In genomic region chr1:3323021-3323790, GRCh38 we compare ENCODE assay signal across 14 cellular contexts.
A peak's percentile ranks its signal among the peaks of the same experiment; 100 is the strongest.
DNase-seq lines count a peak whose midpoint lies in the region; ATAC-seq and TF ChIP-seq lines count a peak whose summit lies in the region.
"Had no signal": no experiment of that assay in that cellular context is flagged by ENCODE, and none has a peak within 500 bp of the region (broad histone marks: within the 10 kb centered on the region; RNA-seq: fewer than 3 reads in every experiment).

No MANE protein-coding gene starts in this region.

- in situ Hi-C loops in brain microvascular endothelial cell (cut with HindIII; ENCODE audit: low pct_ligation_motif_present, low sequenced_read_pairs) = no loop called here

- no peaks in the 10 kb centered on the region for H3K36me3 Mint-ChIP-seq in brain
- H3K36me3 Mint-ChIP-seq: activated naive CD8-positive, alpha-beta T cell had no signal

- ATAC-seq in Right ventricle myocardium superior (ENCODE audit: poor library complexity) (peak; percentile 75), mucosa of descending colon (peak; percentile 66)

- DNase-seq in Right ventricle myocardium superior (peak; percentile 75), cardiac septum (ENCODE audit: low spot score) (no peak), mucosa of descending colon (peak; percentile 68 to 78 (median 75)), brain microvascular endothelial cell (no peak), NCI-H510A treated with DMSO at 0.1 percent for 48 hours (lab: John Stamatoyannopoulos, UW) (no peak), Karpas-422 (no peak), hepatic stellate cell (ENCODE audit: low spot score) (no peak)
- DNase-seq: activated CD8-positive, alpha-beta memory T cell treated with anti-CD3 and anti-CD28 coated beads, Interleukin-2, amount 50 U/mL, for 48 hours; erythroblast; mammary epithelial cell; stimulated activated CD4-positive, alpha-beta T cell treated with anti-CD3 and anti-CD28 coated beads, Interleukin-15, amount 100 ng/mL, for 24 hours; tibial artery had no signal

- no peak overlapping the region for H3K27ac ChIP-seq in brain microvascular endothelial cell
- no peak overlapping the region for H3K27ac ChIP-seq in Karpas-422 (ENCODE audit: low read length)
- H3K27ac ChIP-seq: tibial artery had no signal

- H3K9me3 Mint-ChIP-seq in brain = peaks cover 0 to 4% (median 0%) of the 10 kb centered on the region in 5 experiments

- H2AFZ ChIP-seq in Karpas-422 (ENCODE audit: low read length) = no peak overlapping the region

- H3K27ac Mint-ChIP-seq in brain = peak overlapping the region in 3 of 5 experiments; percentile 55 to 84 (median 75)
- H3K27ac Mint-ChIP-seq: activated naive CD8-positive, alpha-beta T cell had no signal

- H3K27me3 ChIP-seq in brain microvascular endothelial cell (replicated peaks) (no peaks in the 10 kb centered on the region), Karpas-422 (ENCODE audit: low read length) (no peaks in the 10 kb centered on the region)
- H3K27me3 ChIP-seq: tibial artery had no signal

- no peaks in the 10 kb centered on the region for H3K9me3 ChIP-seq in mucosa of descending colon
- H3K9me3 ChIP-seq in Karpas-422 (ENCODE audit: low read length) = no peaks in the 10 kb centered on the region
- H3K9me3 ChIP-seq: tibial artery had no signal

- H3K36me3 ChIP-seq in mucosa of descending colon (ENCODE audit: low read depth) = no peaks in the 10 kb centered on the region
- H3K36me3 ChIP-seq in brain microvascular endothelial cell (replicated peaks) = no peaks in the 10 kb centered on the region
- no peaks in the 10 kb centered on the region for H3K36me3 ChIP-seq in Karpas-422 (ENCODE audit: insufficient read depth, low read length)
- H3K36me3 ChIP-seq: tibial artery had no signal

- peaks cover 21% of the 10 kb centered on the region for H3K4me1 Mint-ChIP-seq in brain

- no peak overlapping the region for H3K9ac ChIP-seq in Karpas-422 (ENCODE audit: low read length)

- H3K4me3 ChIP-seq in mucosa of descending colon = no peak overlapping the region
- no peak overlapping the region for H3K4me3 ChIP-seq in brain microvascular endothelial cell (ENCODE audit: low read depth, low read length)
- H3K4me3 ChIP-seq in Karpas-422 (ENCODE audit: low read length) = no peak overlapping the region
- H3K4me3 ChIP-seq: tibial artery had no signal

- no peaks in the 10 kb centered on the region for H3K9me2 ChIP-seq in Karpas-422 (replicated peaks; ENCODE audit: insufficient read depth, low read length)

- no peaks in the 10 kb centered on the region for H4K20me1 ChIP-seq in Karpas-422 (ENCODE audit: insufficient read depth, low read depth, low read length)

- no peak overlapping the region for H3K4me2 ChIP-seq in Karpas-422 (ENCODE audit: low read depth, low read length, poor library complexity, severe bottlenecking)

- H3K79me2 ChIP-seq in Karpas-422 (ENCODE audit: low read length) = no peaks in the 10 kb centered on the region

- no peaks in the 10 kb centered on the region for H3K27me3 Mint-ChIP-seq in brain

- H3K4me3 Mint-ChIP-seq in brain = peak overlapping the region in 3 of 5 experiments; percentile 22 to 52 (median 38)
- H3K4me3 Mint-ChIP-seq: activated naive CD8-positive, alpha-beta T cell had no signal

- TF ChIP-seq CTCF in brain (conservative IDR thresholded peaks at IDR 0.05) (no peak), mucosa of descending colon (IDR thresholded peaks at IDR 0.05) (no peak), brain microvascular endothelial cell (IDR thresholded peaks at IDR 0.05; ENCODE audit: low read depth, low read length, missing control alignments) (no peak)

- H3K4me1 ChIP-seq in mucosa of descending colon (ENCODE audit: low read depth) (peaks cover 11% of the 10 kb centered on the region), Karpas-422 (ENCODE audit: low read length) (no peaks in the 10 kb centered on the region)

- intact Hi-C loops in Right ventricle myocardium superior (cut with DNase I) = no loop called here
- intact Hi-C loops in cardiac septum (cut with DNase I) = no loop called here
- intact Hi-C loops in mucosa of descending colon (cut with DNase I, micrococcal nuclease) = no loop called here

Comparison
In these comparisons a context has a peak if more than half of its experiments do, and no peak if none do; other contexts are left out.
1. DNase-seq: peak in Right ventricle myocardium superior (single experiment) and mucosa of descending colon (3 of 3); none in cardiac septum (single experiment), brain microvascular endothelial cell (single experiment), NCI-H510A treated with DMSO at 0.1 percent for 48 hours (single experiment), Karpas-422 (single experiment) and hepatic stellate cell (single experiment).